Comparison of ENCODE assay signal across 8 cellular contexts in genomic region chr6:157800420-157801237, GRCh38. TPM values are rescaled to one million over a fixed set of nuclear protein-coding genes. Genes with fewer than 3 reads are reported as not detected.
DNase-seq lines count a peak whose midpoint lies in the region; ATAC-seq and TF ChIP-seq lines count a peak whose summit lies in the region.

No MANE protein-coding gene starts in this region.

- no peak for TF ChIP-seq CTCF in GM06990 (IDR thresholded peaks at IDR 0.05; ENCODE audit: insufficient read depth, low read length, poor library complexity, severe bottlenecking)
- no peak for TF ChIP-seq CTCF in mammary epithelial cell (conservative IDR thresholded peaks at IDR 0.05 in 1 of 2, IDR thresholded peaks at IDR 0.05 in 1 of 2; ENCODE audit: extremely low read depth in 1 of 2, insufficient read depth in 1 of 2, low read depth in 1 of 2, low read length in 2 of 2)

- no TSS peak for BruUV-seq in mammary epithelial cell (replicated peaks; lab: Mats Ljungman, UMichigan)

- no peaks in the 10 kb centered on the region for H3K9me3 ChIP-seq in mammary epithelial cell (replicated peaks; ENCODE audit: insufficient read depth, low read length)

- H3K79me2 ChIP-seq in mammary epithelial cell (ENCODE audit: insufficient read depth, low read length) = no peaks in the 10 kb centered on the region

- DNase-seq in GM06990 (ENCODE audit: extremely low read depth, insufficient read length) (peak; percentile 63), mammary epithelial cell (peak; percentile 68), NCI-H2107 treated with DMSO at 0.1 percent for 48 hours (lab: John Stamatoyannopoulos, UW; ENCODE audit: unreplicated experiment) (no peak), H7 (no peak), NCI-H2107 (lab: John Stamatoyannopoulos, UW) (no peak), hypothalamus (lab: John Stamatoyannopoulos, UW) (no peak)

- intact Hi-C loops in mammary epithelial cell (cut with micrococcal nuclease) = loop anchor here (5.0 kb wide), 1 partner anchor 38 kb away; no protein-coding TSS in a partner anchor

- H3K27me3 ChIP-seq in GM06990 (replicated peaks; ENCODE audit: control insufficient read depth, insufficient read depth, low read length) = no peaks in the 10 kb centered on the region
- H3K27me3 ChIP-seq in mammary epithelial cell (ENCODE audit: insufficient read depth, low read length) = no peaks in the 10 kb centered on the region
- H3K27me3 ChIP-seq in H7 (ENCODE audit: control insufficient read depth, insufficient read depth, low read length) = no peaks in the 10 kb centered on the region

- CTCF ChIA-PET in mammary epithelial cell (lab: Charles Lee; ENCODE audit: low non-redundant PET) = no interaction called here

- H3K36me3 ChIP-seq in GM06990 (ENCODE audit: control insufficient read depth, insufficient read depth, low read length) = no peaks in the 10 kb centered on the region
- H3K36me3 ChIP-seq in mammary epithelial cell (ENCODE audit: insufficient read depth, low read length) = no peaks in the 10 kb centered on the region
- no peaks in the 10 kb centered on the region for H3K36me3 ChIP-seq in H7 (replicated peaks; ENCODE audit: control insufficient read depth, insufficient read depth, low read length)

- peak overlapping the region; percentile 27 for H3K4me3 ChIP-seq in GM06990 (replicated peaks; ENCODE audit: low read depth, low read length)
- no peak overlapping the region for H3K4me3 ChIP-seq in mammary epithelial cell (replicated peaks in 1 of 3; ENCODE audit: insufficient read depth in 1 of 3, low read depth in 2 of 3, low read length in 3 of 3)
- H3K4me3 ChIP-seq in H7 (ENCODE audit: insufficient read depth, low read depth, low read length) = no peak overlapping the region

- H3K4me2 ChIP-seq in mammary epithelial cell (ENCODE audit: insufficient read depth, low read depth, low read length) = peak overlapping the region; percentile 0

- H4K20me1 ChIP-seq in mammary epithelial cell (ENCODE audit: insufficient read depth, low read length) = no peaks in the 10 kb centered on the region

- H2AFZ ChIP-seq in mammary epithelial cell (ENCODE audit: low read depth, low read length) = no peak overlapping the region

- ATAC-seq in GM21381 (IDR thresholded peaks at IDR 0.05; ENCODE audit: unreplicated experiment) = peak; percentile 87
- ATAC-seq in HG03565 (IDR thresholded peaks at IDR 0.05; ENCODE audit: unreplicated experiment) = peak; percentile 95

- peaks cover 10% of the 10 kb centered on the region for H3K4me1 ChIP-seq in mammary epithelial cell (ENCODE audit: insufficient read depth, low read length)

- in situ Hi-C loops in mammary epithelial cell (cut with MboI; ENCODE audit: low sequenced_read_pairs in 2 of 2) = no loop called here

- no peak overlapping the region for H3K27ac ChIP-seq in mammary epithelial cell (ENCODE audit: insufficient read depth, low read depth, low read length)

- H3K9ac ChIP-seq in mammary epithelial cell (ENCODE audit: insufficient read depth, low read length) = no peak overlapping the region

- WGBS in mammary epithelial cell (ENCODE audit: low coverage, missing lambda C conversion rate) = 100% methylated on average over 5 of the region's 6 CpGs

- dilution Hi-C loops in mammary epithelial cell (cut with HindIII; ENCODE audit: low sequenced_read_pairs) = loop anchor here (5.0 kb wide), 1 partner anchor 43 kb away; no protein-coding TSS in a partner anchor

RNA-seq across cellular contexts. Expression of gene SNX9, which starts 22.4 kb away (rescaled TPM):
- total RNA-seq in mammary epithelial cell = 10 to 100 TPM; 31.5 to 59.0 TPM
- 42.5 TPM for polyA plus RNA-seq in mammary epithelial cell
- 24.8 TPM for polyA minus RNA-seq in mammary epithelial cell
- 35.9 and 36.1 TPM in 2 replicates for total RNA-seq in H7 (2014; rRNA removed; shearing (Covaris generic))

Comparison
In these comparisons a context has a peak if more than half of its experiments do, and no peak if none do; other contexts are left out.
1. DNase-seq: peak in GM06990 (single experiment) and mammary epithelial cell (single experiment); none in NCI-H2107 treated with DMSO at 0.1 percent for 48 hours (single experiment), H7 (single experiment), NCI-H2107 (single experiment) and hypothalamus (0 of 51).